Comparison of ENCODE assay signal across 1 cellular context in the genomic region with DNA sequence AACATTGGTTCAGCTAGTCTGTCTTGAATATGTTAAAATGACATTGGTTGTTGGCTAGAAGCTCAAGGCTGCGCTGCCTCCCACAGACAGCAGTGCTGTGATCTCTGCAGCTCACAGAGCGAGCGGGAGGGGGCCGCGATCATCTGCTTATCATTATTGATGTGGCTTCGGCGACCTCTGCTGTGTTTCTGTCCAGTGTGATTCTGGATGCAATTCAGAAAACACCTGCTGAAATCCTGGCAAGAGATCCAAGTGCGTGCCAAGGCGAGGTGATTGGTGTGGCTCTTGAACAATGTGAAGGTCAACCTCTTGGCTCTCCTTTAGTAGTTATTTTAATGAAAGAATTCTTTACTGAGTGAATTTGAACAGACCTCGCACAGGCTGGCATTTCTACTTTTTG.
TF ChIP-seq lines count a peak whose summit lies in the region.

No MANE protein-coding gene starts in this region.

TF ChIP-seq in SK-N-SH treated with all-trans-retinoic acid at 6 μM for 48 hours, 23 proteins besides CTCF, POLR2A, EP300 and RAD21 (continued from another document):
- TF ChIP-seq, protein P1, sequence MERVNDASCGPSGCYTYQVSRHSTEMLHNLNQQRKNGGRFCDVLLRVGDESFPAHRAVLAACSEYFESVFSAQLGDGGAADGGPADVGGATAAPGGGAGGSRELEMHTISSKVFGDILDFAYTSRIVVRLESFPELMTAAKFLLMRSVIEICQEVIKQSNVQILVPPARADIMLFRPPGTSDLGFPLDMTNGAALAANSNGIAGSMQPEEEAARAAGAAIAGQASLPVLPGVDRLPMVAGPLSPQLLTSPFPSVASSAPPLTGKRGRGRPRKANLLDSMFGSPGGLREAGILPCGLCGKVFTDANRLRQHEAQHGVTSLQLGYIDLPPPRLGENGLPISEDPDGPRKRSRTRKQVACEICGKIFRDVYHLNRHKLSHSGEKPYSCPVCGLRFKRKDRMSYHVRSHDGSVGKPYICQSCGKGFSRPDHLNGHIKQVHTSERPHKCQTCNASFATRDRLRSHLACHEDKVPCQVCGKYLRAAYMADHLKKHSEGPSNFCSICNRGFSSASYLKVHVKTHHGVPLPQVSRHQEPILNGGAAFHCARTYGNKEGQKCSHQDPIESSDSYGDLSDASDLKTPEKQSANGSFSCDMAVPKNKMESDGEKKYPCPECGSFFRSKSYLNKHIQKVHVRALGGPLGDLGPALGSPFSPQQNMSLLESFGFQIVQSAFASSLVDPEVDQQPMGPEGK (CRISPR knock-in tag; IDR thresholded peaks at IDR 0.05; ENCODE audit: borderline replicate concordance), result no peak
- TF ChIP-seq RARB (CRISPR knock-in tag; IDR thresholded peaks at IDR 0.05) (no peak), ZFP3 (CRISPR knock-in tag; IDR thresholded peaks at IDR 0.05) (no peak), ESRRG (CRISPR knock-in tag; IDR thresholded peaks at IDR 0.05) (no peak), GLIS3 (CRISPR knock-in tag; IDR thresholded peaks at IDR 0.05) (no peak)
- TF ChIP-seq, protein P2, sequence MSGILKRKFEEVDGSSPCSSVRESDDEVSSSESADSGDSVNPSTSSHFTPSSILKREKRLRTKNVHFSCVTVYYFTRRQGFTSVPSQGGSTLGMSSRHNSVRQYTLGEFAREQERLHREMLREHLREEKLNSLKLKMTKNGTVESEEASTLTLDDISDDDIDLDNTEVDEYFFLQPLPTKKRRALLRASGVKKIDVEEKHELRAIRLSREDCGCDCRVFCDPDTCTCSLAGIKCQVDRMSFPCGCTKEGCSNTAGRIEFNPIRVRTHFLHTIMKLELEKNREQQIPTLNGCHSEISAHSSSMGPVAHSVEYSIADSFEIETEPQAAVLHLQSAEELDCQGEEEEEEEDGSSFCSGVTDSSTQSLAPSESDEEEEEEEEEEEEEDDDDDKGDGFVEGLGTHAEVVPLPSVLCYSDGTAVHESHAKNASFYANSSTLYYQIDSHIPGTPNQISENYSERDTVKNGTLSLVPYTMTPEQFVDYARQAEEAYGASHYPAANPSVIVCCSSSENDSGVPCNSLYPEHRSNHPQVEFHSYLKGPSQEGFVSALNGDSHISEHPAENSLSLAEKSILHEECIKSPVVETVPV (CRISPR knock-in tag; IDR thresholded peaks at IDR 0.05), result no peak
- TF ChIP-seq, protein P3, sequence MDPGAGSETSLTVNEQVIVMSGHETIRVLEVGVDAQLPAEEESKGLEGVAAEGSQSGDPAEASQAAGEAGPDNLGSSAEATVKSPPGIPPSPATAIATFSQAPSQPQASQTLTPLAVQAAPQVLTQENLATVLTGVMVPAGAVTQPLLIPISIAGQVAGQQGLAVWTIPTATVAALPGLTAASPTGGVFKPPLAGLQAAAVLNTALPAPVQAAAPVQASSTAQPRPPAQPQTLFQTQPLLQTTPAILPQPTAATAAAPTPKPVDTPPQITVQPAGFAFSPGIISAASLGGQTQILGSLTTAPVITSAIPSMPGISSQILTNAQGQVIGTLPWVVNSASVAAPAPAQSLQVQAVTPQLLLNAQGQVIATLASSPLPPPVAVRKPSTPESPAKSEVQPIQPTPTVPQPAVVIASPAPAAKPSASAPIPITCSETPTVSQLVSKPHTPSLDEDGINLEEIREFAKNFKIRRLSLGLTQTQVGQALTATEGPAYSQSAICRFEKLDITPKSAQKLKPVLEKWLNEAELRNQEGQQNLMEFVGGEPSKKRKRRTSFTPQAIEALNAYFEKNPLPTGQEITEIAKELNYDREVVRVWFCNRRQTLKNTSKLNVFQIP (CRISPR knock-in tag; IDR thresholded peaks at IDR 0.05; ENCODE audit: borderline replicate concordance, low read depth), result no peak
- TF ChIP-seq, protein P4, sequence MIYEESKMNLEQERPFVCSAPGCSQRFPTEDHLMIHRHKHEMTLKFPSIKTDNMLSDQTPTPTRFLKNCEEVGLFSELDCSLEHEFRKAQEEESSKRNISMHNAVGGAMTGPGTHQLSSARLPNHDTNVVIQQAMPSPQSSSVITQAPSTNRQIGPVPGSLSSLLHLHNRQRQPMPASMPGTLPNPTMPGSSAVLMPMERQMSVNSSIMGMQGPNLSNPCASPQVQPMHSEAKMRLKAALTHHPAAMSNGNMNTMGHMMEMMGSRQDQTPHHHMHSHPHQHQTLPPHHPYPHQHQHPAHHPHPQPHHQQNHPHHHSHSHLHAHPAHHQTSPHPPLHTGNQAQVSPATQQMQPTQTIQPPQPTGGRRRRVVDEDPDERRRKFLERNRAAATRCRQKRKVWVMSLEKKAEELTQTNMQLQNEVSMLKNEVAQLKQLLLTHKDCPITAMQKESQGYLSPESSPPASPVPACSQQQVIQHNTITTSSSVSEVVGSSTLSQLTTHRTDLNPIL (CRISPR knock-in tag; IDR thresholded peaks at IDR 0.05; ENCODE audit: low read depth), result no peak
TF ChIP-seq in SK-N-SH treated with all-trans-retinoic acid at 6 μM for 48 hours: peak in this region for 0.
